ENCODE assay signal across 29 cellular contexts in genomic region chr15:76165951-76166350, GRCh38.
"Had no signal": no experiment of that assay in that cellular context is flagged by ENCODE, and none has a peak within 500 bp of the region (broad histone marks: within the 10 kb centered on the region; RNA-seq: fewer than 3 reads in every experiment).

No MANE protein-coding gene starts in this region.

- FAIRE-seq: urothelium cell line had no signal

- H3K27ac ChIP-seq: ovary, parathyroid adenoma, psoas muscle, skin epidermis, spleen, suprapubic skin, testis, tibial artery, transverse colon, upper lobe of left lung, vagina had no signal

- H3K36me3 ChIP-seq: ovary, spleen, suprapubic skin, tibial artery, transverse colon, upper lobe of left lung, vagina had no signal

- H3K9ac ChIP-seq: parathyroid adenoma had no signal

- H3K79me2 ChIP-seq: parathyroid adenoma had no signal

- H3K9me3 ChIP-seq: ovary, psoas muscle, spleen, suprapubic skin, testis, tibial artery, transverse colon, upper lobe of left lung, vagina had no signal

- H2AFZ ChIP-seq: parathyroid adenoma had no signal

- ATAC-seq: naive thymus-derived CD8-positive, alpha-beta T cell; natural killer cell treated with Interleukin-12 subunit alpha and Interleukin-12 subunit beta and Interleukin-15 and Interleukin-18, amount 100 ng/mL, for 72 hours; psoas muscle; right cardiac atrium; sciatic nerve; stimulated activated memory B cell treated with anti-CD40 and anti-IgM and Interleukin-4, amounts not matched to agents 10 μg/mL and 1 μg/mL and 100 μg/mL, for 72 hours; stimulated activated naive CD8-positive, alpha-beta T cell treated with anti-CD3 and anti-CD28 coated beads, Interleukin-15, amount 100 ng/mL, for 72 hours; stimulated activated naive CD8-positive, alpha-beta T cell treated with anti-CD3 and anti-CD28 coated beads, Interleukin-15, Interleukin-2, amounts not matched to agents 100 U/mL and 50 U/mL, for 24 hours had no signal

- DNase-seq: naive thymus-derived CD8-positive, alpha-beta T cell; nephron progenitor cell; occipital lobe; ovary; right cardiac atrium; spleen; stimulated activated CD4-positive, alpha-beta T cell treated with anti-CD3 and anti-CD28 coated beads, Interleukin-12 subunit alpha, Interleukin-12 subunit beta, amount 100 ng/mL, for 4 hours; stimulated activated CD4-positive, alpha-beta T cell treated with anti-CD3 and anti-CD28 coated beads, Interleukin-1b, Interleukin-23, amount 100 ng/mL, for 48 hours; stimulated activated CD4-positive, alpha-beta T cell treated with anti-CD3 and anti-CD28 coated beads, Interleukin-4, amount 100 ng/mL, for 1 hour; stimulated activated CD4-positive, alpha-beta T cell treated with anti-CD3 and anti-CD28 coated beads, Interleukin-4, amount 100 ng/mL, for 4 hours; stimulated activated CD8-positive, alpha-beta memory T cell treated with anti-CD3 and anti-CD28 coated beads, Interleukin-4, amount 100 ng/mL, for 48 hours; stimulated activated naive CD4-positive, alpha-beta T cell; stimulated activated naive CD8-positive, alpha-beta T cell treated with anti-CD3 and anti-CD28 coated beads, Interleukin-15, amount 100 ng/mL, for 72 hours; stimulated activated naive CD8-positive, alpha-beta T cell treated with anti-CD3 and anti-CD28 coated beads, Interleukin-15, Interleukin-2, amounts not matched to agents 100 U/mL and 50 U/mL, for 24 hours; substantia nigra; testis; tibial artery; transverse colon; upper lobe of left lung had no signal

- H3K4me1 ChIP-seq: parathyroid adenoma had no signal

- H3K27me3 ChIP-seq: ovary, spleen, suprapubic skin, testis, transverse colon, upper lobe of left lung, vagina had no signal

- H3K4me3 ChIP-seq: ovary, psoas muscle, skin epidermis, smooth muscle cell, spleen, suprapubic skin, testis, tibial artery, transverse colon, upper lobe of left lung, vagina had no signal

- H3K4me2 ChIP-seq: smooth muscle cell had no signal
